In genomic region chr6:37135835-37136694, GRCh38 we compare ENCODE assay signal across 14 cellular contexts. TPM values are rescaled to one million over a fixed set of nuclear protein-coding genes. Genes with fewer than 3 reads are reported as not detected.
DNase-seq lines count a peak whose midpoint lies in the region; ATAC-seq and TF ChIP-seq lines count a peak whose summit lies in the region.
"Had no signal": no experiment of that assay in that cellular context is flagged by ENCODE, and none has a peak within 500 bp of the region (broad histone marks: within the 10 kb centered on the region; RNA-seq: fewer than 3 reads in every experiment).

No MANE protein-coding gene starts in this region.

- no peaks in the 10 kb centered on the region for H4K20me1 ChIP-seq in SK-N-SH (ENCODE audit: insufficient read depth)

- no peaks in the 10 kb centered on the region for H3K9me3 ChIP-seq in SK-N-SH
- no peaks in the 10 kb centered on the region for H3K9me3 ChIP-seq in liver (ENCODE audit: control insufficient read depth in 4 of 4, low read length in 3 of 4)
- no peaks in the 10 kb centered on the region for H3K9me3 ChIP-seq in thoracic aorta
- H3K9me3 ChIP-seq: testis had no signal

- no peak overlapping the region for H2AFZ ChIP-seq in SK-N-SH (ENCODE audit: low read depth)

- H3K4me1 Mint-ChIP-seq in central memory CD8-positive, alpha-beta T cell = peaks cover 40% of the 10 kb centered on the region

- no peak overlapping the region for H3K4me3 Mint-ChIP-seq in central memory CD8-positive, alpha-beta T cell
- H3K4me3 Mint-ChIP-seq: activated naive CD8-positive, alpha-beta T cell treated with anti-CD3 and anti-CD28 coated beads, Interleukin-2, amount 50 U/mL, for 24 hours had no signal

- H3K27me3 ChIP-seq in SK-N-SH (ENCODE audit: insufficient read depth) (no peaks in the 10 kb centered on the region), liver (ENCODE audit: control insufficient read depth in 4 of 4, insufficient read depth in 4 of 4, low read length in 3 of 4) (no peaks in the 10 kb centered on the region), thoracic aorta (replicated peaks; ENCODE audit: insufficient read depth) (no peaks in the 10 kb centered on the region)
- H3K27me3 ChIP-seq: testis had no signal

- POLR2A ChIA-PET in SK-N-SH (lab: Yijun Ruan, JAX) = no interaction called here

- H3K9me2 ChIP-seq in SK-N-SH = no peaks in the 10 kb centered on the region

- H3K36me3 ChIP-seq in SK-N-SH (replicated peaks in 1 of 2; ENCODE audit: control insufficient read depth in 1 of 2, insufficient read depth in 2 of 2, low read length in 1 of 2) = no peaks in the 10 kb centered on the region
- no peaks in the 10 kb centered on the region for H3K36me3 ChIP-seq in liver (ENCODE audit: control insufficient read depth in 4 of 4, insufficient read depth in 3 of 4, low read depth in 1 of 4, low read length in 3 of 4)
- no peaks in the 10 kb centered on the region for H3K36me3 ChIP-seq in thoracic aorta

- H3K27me3 Mint-ChIP-seq in central memory CD8-positive, alpha-beta T cell = no peaks in the 10 kb centered on the region
- H3K27me3 Mint-ChIP-seq: activated naive CD8-positive, alpha-beta T cell treated with anti-CD3 and anti-CD28 coated beads, Interleukin-2, amount 50 U/mL, for 24 hours had no signal

- TF ChIP-seq EP300 in SK-N-SH (IDR thresholded peaks at IDR 0.05; ENCODE audit: borderline replicate concordance in 1 of 2, low read depth in 1 of 2, low read length in 1 of 2) = no peak

- no peaks in the 10 kb centered on the region for H3K79me2 ChIP-seq in SK-N-SH (ENCODE audit: insufficient read depth)

- H3K36me3 Mint-ChIP-seq in central memory CD8-positive, alpha-beta T cell (ENCODE audit: insufficient read depth) = peaks cover 6% of the 10 kb centered on the region

- H3K4me3 ChIP-seq in SK-N-SH (ENCODE audit: low read depth in 2 of 2, low read length in 1 of 2) (no peak overlapping the region), liver (ENCODE audit: low read depth in 1 of 3, low read length in 3 of 3) (no peak overlapping the region), thoracic aorta (no peak overlapping the region)
- H3K4me3 ChIP-seq: testis had no signal

- H3K27ac ChIP-seq in SK-N-SH (ENCODE audit: low read depth in 2 of 2, low read length in 1 of 2) (peak overlapping the region in 1 of 2 experiments; percentile 99; a peak in 3 of 4 replicates), liver (ENCODE audit: low read depth in 1 of 2, low read length in 2 of 2) (peak overlapping the region; percentile 48 to 57), thoracic aorta (peak overlapping the region; percentile 93 to 97)
- H3K27ac ChIP-seq: testis had no signal

- ATAC-seq in SK-N-SH treated with all-trans-retinoic acid at 6 μM for 48 hours (no peak), thoracic aorta (ENCODE audit: insufficient number of reproducible peaks, low FRiP score, low read depth) (no peak)
- no peak for ATAC-seq in central memory CD8-positive, alpha-beta T cell (replicated peaks; ENCODE audit: extremely low read depth, poor library complexity, severe bottlenecking)
- ATAC-seq: activated naive CD8-positive, alpha-beta T cell treated with anti-CD3 and anti-CD28 coated beads, Interleukin-2, amount 50 U/mL, for 24 hours; esophagus mucosa had no signal

- TF ChIP-seq CTCF in SK-N-SH (IDR thresholded peaks at IDR 0.05) (no peak), liver (IDR thresholded peaks at IDR 0.05; ENCODE audit: low read depth, low read length, missing input control) (no peak), thoracic aorta (IDR thresholded peaks at IDR 0.05) (no peak)

- CTCF ChIA-PET in SK-N-SH (lab: Yijun Ruan, JAX) = interaction anchor here (0.6 to 1.7 kb wide), 3 partner anchors 8 to 117 kb away, joined by 4 to 5 read pairs (median 5); no protein-coding TSS in a partner anchor

- H3K4me1 ChIP-seq in SK-N-SH (ENCODE audit: control insufficient read depth in 1 of 2, insufficient read depth in 2 of 2, low read depth in 1 of 2, low read length in 1 of 2) = peaks cover 24 to 42% of the 10 kb centered on the region in 2 experiments
- peaks cover 10 to 27% (median 13%) of the 10 kb centered on the region in 4 donors for H3K4me1 ChIP-seq in liver (ENCODE audit: control insufficient read depth in 4 of 4, insufficient read depth in 4 of 4, low read length in 3 of 4)
- H3K4me1 ChIP-seq in thoracic aorta (ENCODE audit: control insufficient read depth in 1 of 2, low read depth in 2 of 2) = peaks cover 38 to 63% of the 10 kb centered on the region in 2 donors

- DNase-seq in SK-N-SH = no peak
- DNase-seq in central memory CD8-positive, alpha-beta T cell (ENCODE audit: low spot score in 2 of 2) = no peak
- DNase-seq in thoracic aorta (ENCODE audit: low spot score) = no peak
- no peak for DNase-seq in GDM1 (lab: John Stamatoyannopoulos, UW)
- DNase-seq in hypothalamus (lab: John Stamatoyannopoulos, UW) = no peak
- no peak for DNase-seq in NCI-H187 treated with DMSO at 0.1 percent for 48 hours (lab: John Stamatoyannopoulos, UW)
- DNase-seq: activated naive CD8-positive, alpha-beta T cell treated with anti-CD3 and anti-CD28 coated beads, Interleukin-2, amount 50 U/mL, for 24 hours; EL; RPMI8226; stimulated activated CD4-positive, alpha-beta T cell treated with anti-CD3 and anti-CD28 coated beads, Interleukin-4, amount 100 ng/mL, for 1 hour; testis had no signal

- H3K9ac ChIP-seq in SK-N-SH (peak overlapping the region; percentile 92; the same call in 1 of the 2 replicates), liver (ENCODE audit: low read depth in 1 of 2, low read length in 2 of 2) (no peak overlapping the region)

- H3F3A ChIP-seq in SK-N-SH (replicated peaks; ENCODE audit: insufficient read depth) = peaks cover 37% of the 10 kb centered on the region

- 90% methylated on average over 9 of the region's 9 CpGs for WGBS in SK-N-SH (ENCODE audit: low lambda C conversion rate)
- 59% methylated on average over 9 of the region's 9 CpGs for whole genome bisulfite sequencing in liver

- H3K4me2 ChIP-seq in SK-N-SH = peak overlapping the region; percentile 71; the same call in 1 of the 2 replicates

- peak overlapping the region; percentile 83 for H3K27ac Mint-ChIP-seq in central memory CD8-positive, alpha-beta T cell (ENCODE audit: low read depth)
- H3K27ac Mint-ChIP-seq: activated naive CD8-positive, alpha-beta T cell treated with anti-CD3 and anti-CD28 coated beads, Interleukin-2, amount 50 U/mL, for 24 hours had no signal

- TF ChIP-seq RAD21 in SK-N-SH (IDR thresholded peaks at IDR 0.05; ENCODE audit: low read length) (no peak), liver (IDR thresholded peaks at IDR 0.05) (peak; percentile 40 to 51)

- H3K9me3 Mint-ChIP-seq in central memory CD8-positive, alpha-beta T cell = no peaks in the 10 kb centered on the region
- H3K9me3 Mint-ChIP-seq: activated naive CD8-positive, alpha-beta T cell treated with anti-CD3 and anti-CD28 coated beads, Interleukin-2, amount 50 U/mL, for 24 hours had no signal

TF ChIP-seq in SK-N-SH, 30 proteins besides CTCF, POLR2A, EP300 and RAD21:
- TF ChIP-seq TCF12 (IDR thresholded peaks at IDR 0.05) (no peak), EZH2phosphoT487 (IDR thresholded peaks at IDR 0.05; ENCODE audit: borderline replicate concordance, low read depth) (no peak), RXRA (IDR thresholded peaks at IDR 0.05; ENCODE audit: borderline replicate concordance, low read depth) (no peak), TAF1 (IDR thresholded peaks at IDR 0.05; ENCODE audit: borderline replicate concordance, low read depth, low read length) (no peak), CHD2 (IDR thresholded peaks at IDR 0.05; ENCODE audit: low read length, partially characterized antibody) (no peak), TEAD4 (IDR thresholded peaks at IDR 0.05; ENCODE audit: borderline replicate concordance, insufficient read depth) (no peak)

TF ChIP-seq in SK-N-SH treated with all-trans-retinoic acid at 6 μM for 48 hours, 23 proteins besides CTCF, POLR2A, EP300 and RAD21 (continues in another document):
- TF ChIP-seq SNAI2 (CRISPR knock-in tag; IDR thresholded peaks at IDR 0.05) = no peak
- no peak for TF ChIP-seq ESRRG (CRISPR knock-in tag; IDR thresholded peaks at IDR 0.05)
- no peak for TF ChIP-seq TCF4 (CRISPR knock-in tag; IDR thresholded peaks at IDR 0.05; ENCODE audit: borderline replicate concordance)
- TF ChIP-seq TOX (CRISPR knock-in tag; IDR thresholded peaks at IDR 0.05; ENCODE audit: borderline replicate concordance) = no peak
- TF ChIP-seq CSRNP3 (CRISPR knock-in tag; IDR thresholded peaks at IDR 0.05) = no peak

TF ChIP-seq in liver, 16 proteins besides CTCF, POLR2A, EP300 and RAD21 (continues in another document):
- peak; percentile 90 to 91 for TF ChIP-seq HNF4A (conservative IDR thresholded peaks at IDR 0.05)
- peak; percentile 41 for TF ChIP-seq ZBTB33 (IDR thresholded peaks at IDR 0.05)
- peak in 1 of 2 donors; percentile 65 for TF ChIP-seq JUND (IDR thresholded peaks at IDR 0.05)
- peak; percentile 58 for TF ChIP-seq SP1 (IDR thresholded peaks at IDR 0.05)

RNA-seq across cellular contexts. Expression of gene PIM1, which starts 33.9 kb away (rescaled TPM):
- polyA plus RNA-seq in SK-N-SH (2012; rRNA removed) (33.9 and 35.3 TPM in 2 replicates), liver (10 to 100 TPM in 1 of 2 donors, 1 to 10 TPM in 1; 5.5 to 10.4 TPM)
- 18.9 and 20.6 TPM in 2 replicates for polyA plus RNA-seq in SK-N-SH (2012; cell fraction: cytosol; rRNA removed)
- polyA plus RNA-seq in SK-N-SH (2012; cell fraction: nucleus; rRNA removed) = 90.2 and 138 TPM in 2 replicates
- total RNA-seq in liver (100 to 1,000 TPM in 1 of 2 donors, 10 to 100 TPM in 1; 10.9 to 141 TPM), thoracic aorta (10 to 100 TPM; 28.8 to 53.6 TPM)
